14 cellular contexts compared by ENCODE assay signal in the genomic region with DNA sequence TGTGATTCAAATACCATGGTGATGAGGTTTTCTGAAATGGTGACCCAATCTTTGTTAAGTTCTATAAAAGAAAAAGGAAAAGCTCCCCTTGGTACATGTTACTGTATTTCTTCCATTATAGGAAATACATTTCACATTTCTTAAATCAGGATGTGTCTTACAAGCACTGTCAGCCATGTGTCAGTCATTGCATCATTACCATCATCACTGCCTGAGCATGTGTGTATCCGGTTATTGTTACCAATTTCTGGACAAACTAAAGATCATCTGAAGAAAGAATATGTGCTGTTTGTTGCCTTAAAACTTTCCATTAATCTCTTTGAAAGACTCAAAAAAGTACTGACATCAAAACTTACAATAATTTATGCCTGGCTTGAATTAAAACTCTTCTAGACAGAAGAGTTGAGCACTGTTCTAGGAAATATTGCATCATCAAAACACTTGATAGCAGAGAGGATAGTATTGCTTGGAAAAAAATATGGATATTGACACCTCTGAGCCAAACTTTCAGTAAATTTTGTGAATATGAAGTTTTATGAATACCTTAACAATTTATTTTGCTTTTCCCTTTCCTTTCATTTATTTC.
"Had no signal": no experiment of that assay in that cellular context is flagged by ENCODE, and none has a peak within 500 bp of the region (broad histone marks: within the 10 kb centered on the region; RNA-seq: fewer than 3 reads in every experiment).

No MANE protein-coding gene starts in this region.

- ATAC-seq: stimulated activated effector memory CD8-positive, alpha-beta T cell treated with anti-CD3 and anti-CD28 coated beads, Interleukin-12 subunit alpha, Interleukin-12 subunit beta, amount 100 ng/mL, for 72 hours had no signal

- DNase-seq: activated B cell treated with CpG ODN at 0.5 μM for 24 hours; activated CD4-positive, alpha-beta memory T cell treated with anti-CD3 and anti-CD28 coated beads for 36 hours; activated CD4-positive, alpha-beta T cell treated with anti-CD3 and anti-CD28 coated beads for 4 hours; activated CD8-positive, alpha-beta memory T cell treated with anti-CD3 and anti-CD28 coated beads, Interleukin-2, amount 10 ng/mL, durations not matched to agents 7 days and 5 days; amygdala; colonic mucosa; natural killer cell; pancreas; stimulated activated CD4-positive, alpha-beta T cell treated with anti-CD3 and anti-CD28 coated beads, Interleukin-4, amount 100 ng/mL, for 24 hours; stomach; T-cell had no signal

- H3K4me3 ChIP-seq: colonic mucosa, pancreas, smooth muscle cell, stomach had no signal

- H3K36me3 ChIP-seq: colonic mucosa, neutrophil, pancreas, stomach had no signal

- H3K27me3 ChIP-seq: colonic mucosa, neutrophil, pancreas, stomach had no signal
